2 cellular contexts compared by ENCODE assay signal in the genomic region with DNA sequence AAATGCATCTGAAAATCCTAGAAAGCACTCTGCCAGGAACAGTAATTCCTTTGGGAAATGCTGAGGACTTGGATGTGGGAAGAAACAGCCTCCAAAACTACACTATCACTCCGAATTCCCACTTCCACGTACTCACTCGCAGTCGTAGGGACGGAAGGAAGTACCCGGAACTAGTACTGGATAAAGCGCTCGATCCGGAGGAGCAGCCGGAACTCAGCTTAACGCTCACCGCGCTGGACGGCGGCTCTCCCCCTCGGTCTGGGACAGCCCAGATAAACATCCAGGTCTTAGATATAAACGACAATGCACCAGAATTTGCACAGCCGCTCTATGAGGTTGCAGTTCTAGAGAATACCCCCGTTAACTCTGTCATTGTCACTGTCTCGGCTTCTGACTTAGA.
TF ChIP-seq lines count a peak whose summit lies in the region.

No MANE protein-coding gene starts in this region.

TF ChIP-seq in H1, 55 proteins besides CTCF, POLR2A, EP300 and RAD21:
- TF ChIP-seq POU5F1 (IDR thresholded peaks at IDR 0.05; ENCODE audit: low read depth, low read length) (no peak), TEAD4 (IDR thresholded peaks at IDR 0.05; ENCODE audit: low read depth, low read length) (no peak), KDM4A (IDR thresholded peaks at IDR 0.05; ENCODE audit: low read depth, low read length, severe bottlenecking) (no peak), HDAC2 (IDR thresholded peaks at IDR 0.05; ENCODE audit: borderline replicate concordance in 1 of 2, low read depth in 2 of 2, low read length in 2 of 2) (no peak), JUND (IDR thresholded peaks at IDR 0.05; ENCODE audit: low read length) (no peak), BRCA1 (IDR thresholded peaks at IDR 0.05; ENCODE audit: low read depth, low read length) (no peak), TBP (IDR thresholded peaks at IDR 0.05; ENCODE audit: low read depth, low read length) (no peak), CHD2 (IDR thresholded peaks at IDR 0.05; ENCODE audit: low read length) (no peak), POLR2AphosphoS5 (IDR thresholded peaks at IDR 0.05; ENCODE audit: low read depth, low read length) (no peak), KDM5A (IDR thresholded peaks at IDR 0.05; ENCODE audit: low read length) (no peak), PHF8 (conservative IDR thresholded peaks at IDR 0.05; ENCODE audit: low read depth, low read length) (no peak), CHD1 (IDR thresholded peaks at IDR 0.05; ENCODE audit: low read depth, low read length) (no peak), NANOG (IDR thresholded peaks at IDR 0.05; ENCODE audit: insufficient read depth, low read depth, low read length, poor library complexity, severe bottlenecking) (no peak), BCL11A (IDR thresholded peaks at IDR 0.05; ENCODE audit: low read depth in 2 of 2, low read length in 2 of 2) (no peak), ZNF274 (IDR thresholded peaks at IDR 0.05; ENCODE audit: borderline replicate concordance, extremely low read depth, low read length) (no peak), CREB1 (IDR thresholded peaks at IDR 0.05) (no peak), CBX5 (IDR thresholded peaks at IDR 0.05; ENCODE audit: low read depth, low read length) (no peak)
- TF ChIP-seq, protein P1, sequence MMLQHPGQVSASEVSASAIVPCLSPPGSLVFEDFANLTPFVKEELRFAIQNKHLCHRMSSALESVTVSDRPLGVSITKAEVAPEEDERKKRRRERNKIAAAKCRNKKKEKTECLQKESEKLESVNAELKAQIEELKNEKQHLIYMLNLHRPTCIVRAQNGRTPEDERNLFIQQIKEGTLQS (IDR thresholded peaks at IDR 0.05; ENCODE audit: insufficient read depth, low read depth, low read length): no peak
- TF ChIP-seq, protein P2, sequence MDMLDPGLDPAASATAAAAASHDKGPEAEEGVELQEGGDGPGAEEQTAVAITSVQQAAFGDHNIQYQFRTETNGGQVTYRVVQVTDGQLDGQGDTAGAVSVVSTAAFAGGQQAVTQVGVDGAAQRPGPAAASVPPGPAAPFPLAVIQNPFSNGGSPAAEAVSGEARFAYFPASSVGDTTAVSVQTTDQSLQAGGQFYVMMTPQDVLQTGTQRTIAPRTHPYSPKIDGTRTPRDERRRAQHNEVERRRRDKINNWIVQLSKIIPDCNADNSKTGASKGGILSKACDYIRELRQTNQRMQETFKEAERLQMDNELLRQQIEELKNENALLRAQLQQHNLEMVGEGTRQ (IDR thresholded peaks at IDR 0.05; ENCODE audit: low read length): no peak
- TF ChIP-seq, protein P3, sequence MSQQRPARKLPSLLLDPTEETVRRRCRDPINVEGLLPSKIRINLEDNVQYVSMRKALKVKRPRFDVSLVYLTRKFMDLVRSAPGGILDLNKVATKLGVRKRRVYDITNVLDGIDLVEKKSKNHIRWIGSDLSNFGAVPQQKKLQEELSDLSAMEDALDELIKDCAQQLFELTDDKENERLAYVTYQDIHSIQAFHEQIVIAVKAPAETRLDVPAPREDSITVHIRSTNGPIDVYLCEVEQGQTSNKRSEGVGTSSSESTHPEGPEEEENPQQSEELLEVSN (IDR thresholded peaks at IDR 0.05): no peak
TF ChIP-seq in H1: peak in this region for 0.

TF ChIP-seq in neural cell, 6 proteins besides CTCF, POLR2A, EP300 and RAD21:
- TF ChIP-seq SMC3 (conservative IDR thresholded peaks at IDR 0.05; ENCODE audit: poor library complexity) (no peak), MXI1 (conservative IDR thresholded peaks at IDR 0.05; ENCODE audit: poor library complexity, severe bottlenecking) (no peak), POLR2AphosphoS5 (IDR thresholded peaks at IDR 0.05) (no peak), EZH2 (IDR thresholded peaks at IDR 0.05; ENCODE audit: borderline replicate concordance, insufficient read depth, low read length, poor library complexity, severe bottlenecking) (no peak), TAF1 (IDR thresholded peaks at IDR 0.05; ENCODE audit: low read depth) (no peak)
- TF ChIP-seq, protein P4, sequence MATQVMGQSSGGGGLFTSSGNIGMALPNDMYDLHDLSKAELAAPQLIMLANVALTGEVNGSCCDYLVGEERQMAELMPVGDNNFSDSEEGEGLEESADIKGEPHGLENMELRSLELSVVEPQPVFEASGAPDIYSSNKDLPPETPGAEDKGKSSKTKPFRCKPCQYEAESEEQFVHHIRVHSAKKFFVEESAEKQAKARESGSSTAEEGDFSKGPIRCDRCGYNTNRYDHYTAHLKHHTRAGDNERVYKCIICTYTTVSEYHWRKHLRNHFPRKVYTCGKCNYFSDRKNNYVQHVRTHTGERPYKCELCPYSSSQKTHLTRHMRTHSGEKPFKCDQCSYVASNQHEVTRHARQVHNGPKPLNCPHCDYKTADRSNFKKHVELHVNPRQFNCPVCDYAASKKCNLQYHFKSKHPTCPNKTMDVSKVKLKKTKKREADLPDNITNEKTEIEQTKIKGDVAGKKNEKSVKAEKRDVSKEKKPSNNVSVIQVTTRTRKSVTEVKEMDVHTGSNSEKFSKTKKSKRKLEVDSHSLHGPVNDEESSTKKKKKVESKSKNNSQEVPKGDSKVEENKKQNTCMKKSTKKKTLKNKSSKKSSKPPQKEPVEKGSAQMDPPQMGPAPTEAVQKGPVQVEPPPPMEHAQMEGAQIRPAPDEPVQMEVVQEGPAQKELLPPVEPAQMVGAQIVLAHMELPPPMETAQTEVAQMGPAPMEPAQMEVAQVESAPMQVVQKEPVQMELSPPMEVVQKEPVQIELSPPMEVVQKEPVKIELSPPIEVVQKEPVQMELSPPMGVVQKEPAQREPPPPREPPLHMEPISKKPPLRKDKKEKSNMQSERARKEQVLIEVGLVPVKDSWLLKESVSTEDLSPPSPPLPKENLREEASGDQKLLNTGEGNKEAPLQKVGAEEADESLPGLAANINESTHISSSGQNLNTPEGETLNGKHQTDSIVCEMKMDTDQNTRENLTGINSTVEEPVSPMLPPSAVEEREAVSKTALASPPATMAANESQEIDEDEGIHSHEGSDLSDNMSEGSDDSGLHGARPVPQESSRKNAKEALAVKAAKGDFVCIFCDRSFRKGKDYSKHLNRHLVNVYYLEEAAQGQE (IDR thresholded peaks at IDR 0.05; ENCODE audit: borderline replicate concordance): no peak
